ENCODE assay signal across 9 cellular contexts in the genomic region with DNA sequence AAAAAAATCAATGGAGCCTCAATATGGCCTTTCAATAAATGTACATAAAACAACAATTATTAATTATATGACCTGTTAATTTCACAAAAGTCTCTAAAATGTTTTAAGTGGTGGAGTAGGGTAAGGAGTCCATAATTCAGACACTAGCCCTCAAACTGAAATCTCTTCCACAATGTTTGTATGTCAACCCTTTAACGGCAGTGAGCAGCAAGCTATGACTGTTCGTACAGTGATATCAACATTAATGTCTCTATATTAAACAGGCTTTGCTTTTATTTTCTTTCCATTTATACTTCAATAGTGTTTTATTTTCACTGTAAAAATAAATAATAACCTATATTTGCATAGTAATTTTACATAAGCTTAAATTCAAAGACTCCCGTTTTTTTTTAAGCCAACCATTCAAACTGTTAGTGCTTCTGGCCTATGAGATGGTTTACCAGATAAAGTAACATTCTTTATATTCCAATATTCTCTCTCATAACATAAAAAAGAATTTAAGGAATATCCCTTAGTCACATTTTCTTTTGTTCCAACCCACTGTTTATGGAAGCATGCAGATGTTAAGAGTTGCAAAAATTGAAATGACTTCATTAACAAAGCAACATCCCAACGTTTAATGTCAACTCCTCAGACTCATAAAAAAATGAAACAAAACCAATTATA. TPM values are rescaled to one million over a fixed set of nuclear protein-coding genes. Genes with fewer than 3 reads are reported as not detected.
DNase-seq lines count a peak whose midpoint lies in the region; ATAC-seq and TF ChIP-seq lines count a peak whose summit lies in the region.
"Had no signal": no experiment of that assay in that cellular context is flagged by ENCODE, and none has a peak within 500 bp of the region (broad histone marks: within the 10 kb centered on the region; RNA-seq: fewer than 3 reads in every experiment).

No MANE protein-coding gene starts in this region.

- in situ Hi-C loops in mammary epithelial cell (cut with MboI; ENCODE audit: low sequenced_read_pairs in 2 of 2), result no loop called here

- ATAC-seq in HG02981 (IDR thresholded peaks at IDR 0.05; ENCODE audit: unreplicated experiment), result no peak
- ATAC-seq in HG02571 (IDR thresholded peaks at IDR 0.05; ENCODE audit: unreplicated experiment), result no peak

- H3K27me3 ChIP-seq in ACC112 (ENCODE audit: insufficient read depth, low read length), result no peaks in the 10 kb centered on the region
- H3K27me3 ChIP-seq in HL-60 (ENCODE audit: insufficient read depth, poor library complexity, severe bottlenecking), result no peaks in the 10 kb centered on the region
- no peaks in the 10 kb centered on the region for H3K27me3 ChIP-seq in mammary epithelial cell (ENCODE audit: insufficient read depth, low read length)

- peak overlapping the region; percentile 94 for H3K27ac Mint-ChIP-seq in mesothelial cell of epicardium

- H3K79me2 ChIP-seq in ACC112 (ENCODE audit: control insufficient read depth, insufficient read depth, low read length, unreplicated experiment), result peaks cover 69% of the 10 kb centered on the region
- H3K79me2 ChIP-seq in mammary epithelial cell (ENCODE audit: insufficient read depth, low read length), result peaks cover 72% of the 10 kb centered on the region

- peaks cover 37% of the 10 kb centered on the region for H3K4me1 Mint-ChIP-seq in mesothelial cell of epicardium

- H4K20me1 ChIP-seq in mammary epithelial cell (ENCODE audit: insufficient read depth, low read length), result no peaks in the 10 kb centered on the region

- H3K27ac ChIP-seq in ACC112 (ENCODE audit: low read depth, low read length) (peak overlapping the region; percentile 97), HL-60 (replicated peaks) (no peak overlapping the region; the same call in 1 of the 2 replicates), mammary epithelial cell (ENCODE audit: insufficient read depth, low read depth, low read length) (peak overlapping the region; percentile 88)

- no peaks in the 10 kb centered on the region; the same call in 1 of the 2 replicates for H3K36me3 ChIP-seq in ACC112 (ENCODE audit: insufficient read depth, low read length)
- no peaks in the 10 kb centered on the region for H3K36me3 ChIP-seq in mammary epithelial cell (ENCODE audit: insufficient read depth, low read length)

- CTCF ChIA-PET in mammary epithelial cell (lab: Charles Lee; ENCODE audit: low non-redundant PET), result no interaction called here

- no peaks in the 10 kb centered on the region for H3K9me3 Mint-ChIP-seq in mesothelial cell of epicardium

- TF ChIP-seq CTCF in HL-60 (IDR thresholded peaks at IDR 0.05; ENCODE audit: insufficient read depth, low read length), result no peak
- no peak for TF ChIP-seq CTCF in mammary epithelial cell (conservative IDR thresholded peaks at IDR 0.05 in 1 of 2, IDR thresholded peaks at IDR 0.05 in 1 of 2; ENCODE audit: extremely low read depth in 1 of 2, insufficient read depth in 1 of 2, low read depth in 1 of 2, low read length in 2 of 2)
- no peak for TF ChIP-seq CTCF in mesothelial cell of epicardium (IDR thresholded peaks at IDR 0.05; ENCODE audit: unreplicated experiment)

- H3K27me3 Mint-ChIP-seq in mesothelial cell of epicardium (ENCODE audit: low read depth), result no peaks in the 10 kb centered on the region

- no peak for DNase-seq in HL-60 (ENCODE audit: low read depth in 1 of 2, low spot score in 1 of 2)
- no peak for DNase-seq in mammary epithelial cell
- DNase-seq in mesothelial cell of epicardium (ENCODE audit: low spot score in 2 of 2, unreplicated experiment in 2 of 2), result no peak
- no peak for DNase-seq in NCI-H748 treated with DMSO at 0.1 percent for 48 hours (lab: John Stamatoyannopoulos, UW)
- DNase-seq in AG08395 (ENCODE audit: low spot score), result no peak
- DNase-seq: activated CD8-positive, alpha-beta memory T cell treated with anti-CD3 and anti-CD28 coated beads, Interleukin-2, amount 50 U/mL, for 4 hours had no signal

- H3K4me2 ChIP-seq in mammary epithelial cell (ENCODE audit: insufficient read depth, low read depth, low read length), result peak overlapping the region; percentile 91

- H3K4me1 ChIP-seq in ACC112 (ENCODE audit: control insufficient read depth, insufficient read depth, low read length, unreplicated experiment) (peaks cover 30% of the 10 kb centered on the region), mammary epithelial cell (ENCODE audit: insufficient read depth, low read length) (peaks cover 9% of the 10 kb centered on the region)

- 11% methylated on average over 4 of the region's 4 CpGs for WGBS in mammary epithelial cell (ENCODE audit: low coverage, missing lambda C conversion rate)

- peak overlapping the region; percentile 96 for H3K4me3 Mint-ChIP-seq in mesothelial cell of epicardium

- no TSS peak for BruUV-seq in mammary epithelial cell (replicated peaks; lab: Mats Ljungman, UMichigan)

- dilution Hi-C loops in mammary epithelial cell (cut with HindIII; ENCODE audit: low sequenced_read_pairs), result loop anchor here (5.0 kb wide), 1 partner anchor 89 kb away; a partner anchor contains a TSS

- intact Hi-C loops in mammary epithelial cell (cut with micrococcal nuclease), result loop anchor here (5.0 kb wide), 1 partner anchor 101 kb away; no protein-coding TSS in a partner anchor

- H3K4me3 ChIP-seq in ACC112 (ENCODE audit: low read depth, low read length) (peak overlapping the region; percentile 86), HL-60 (replicated peaks; ENCODE audit: insufficient read depth, low read length) (peak overlapping the region; percentile 54), mammary epithelial cell (replicated peaks in 1 of 3; ENCODE audit: insufficient read depth in 1 of 3, low read depth in 2 of 3, low read length in 3 of 3) (peak overlapping the region; percentile 66 to 83 (median 74))

- no peaks in the 10 kb centered on the region for H3K9me3 ChIP-seq in mammary epithelial cell (replicated peaks; ENCODE audit: insufficient read depth, low read length)

- no peaks in the 10 kb centered on the region for H3K36me3 Mint-ChIP-seq in mesothelial cell of epicardium

- H2AFZ ChIP-seq in ACC112 (ENCODE audit: low read length, unreplicated experiment) (no peak overlapping the region), mammary epithelial cell (ENCODE audit: low read depth, low read length) (no peak overlapping the region)

- H3K9ac ChIP-seq in mammary epithelial cell (ENCODE audit: insufficient read depth, low read length), result peak overlapping the region; percentile 83

RNA-seq across cellular contexts. Expression of a gene that starts 2.4 kb away (rescaled TPM):
- 10 to 100 TPM; 42.5 to 64.2 TPM for total RNA-seq in mammary epithelial cell
- 10.7 TPM for polyA plus RNA-seq in mammary epithelial cell
- 112 TPM for polyA minus RNA-seq in mammary epithelial cell
- 38.9 to 40.5 TPM (median 39.1 TPM) in 3 replicates for total RNA-seq in mesothelial cell of epicardium
